13 cellular contexts compared by ENCODE assay signal in the genomic region with DNA sequence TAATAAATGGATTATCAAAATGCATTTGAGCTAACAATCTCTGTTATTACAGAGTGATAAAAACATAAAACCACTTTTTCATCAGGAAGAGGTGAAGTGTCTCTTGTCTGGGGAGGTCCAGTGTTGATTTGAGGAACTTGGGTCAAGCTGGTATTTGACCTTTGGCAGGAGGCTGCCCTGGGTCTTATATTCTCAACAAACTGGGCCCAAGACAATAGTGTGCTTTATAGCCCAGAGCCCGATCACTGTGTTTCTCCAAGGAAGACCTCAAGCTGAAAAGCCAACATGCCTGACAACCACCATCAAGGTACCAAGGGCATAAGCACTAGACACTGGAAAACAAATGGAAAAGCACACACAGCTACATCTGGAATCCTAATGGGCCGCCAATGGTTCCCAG.
"Had no signal": no experiment of that assay in that cellular context is flagged by ENCODE, and none has a peak within 500 bp of the region (broad histone marks: within the 10 kb centered on the region; RNA-seq: fewer than 3 reads in every experiment).

No MANE protein-coding gene starts in this region.

- H3K27ac Mint-ChIP-seq: activated CD8-positive, alpha-beta memory T cell treated with anti-CD3 and anti-CD28 coated beads, Interleukin-2, amount 10 ng/mL, durations not matched to agents 7 days and 5 days; activated naive CD8-positive, alpha-beta T cell treated with anti-CD3 and anti-CD28 coated beads for 36 hours; mesothelial cell of epicardium; naive B cell; progenitor cell of endocrine pancreas; stimulated activated effector memory CD8-positive, alpha-beta T cell treated with anti-CD3 and anti-CD28 coated beads, Interleukin-12 subunit alpha, Interleukin-12 subunit beta, amount 100 ng/mL, for 72 hours; T-helper 17 cell had no signal

- H3K4me1 ChIP-seq: transverse colon had no signal

- H3K36me3 ChIP-seq: transverse colon had no signal

- H3K4me3 ChIP-seq: transverse colon had no signal

- H3K9me3 Mint-ChIP-seq: activated naive CD8-positive, alpha-beta T cell treated with anti-CD3 and anti-CD28 coated beads for 36 hours; mesothelial cell of epicardium had no signal

- H3K4me3 Mint-ChIP-seq: activated CD8-positive, alpha-beta memory T cell treated with anti-CD3 and anti-CD28 coated beads, Interleukin-2, amount 10 ng/mL, durations not matched to agents 7 days and 5 days; activated naive CD8-positive, alpha-beta T cell treated with anti-CD3 and anti-CD28 coated beads for 36 hours; mesothelial cell of epicardium; naive B cell; stimulated activated effector memory CD8-positive, alpha-beta T cell treated with anti-CD3 and anti-CD28 coated beads, Interleukin-12 subunit alpha, Interleukin-12 subunit beta, amount 100 ng/mL, for 72 hours; T-helper 17 cell had no signal

- H3K27me3 Mint-ChIP-seq: activated CD8-positive, alpha-beta memory T cell treated with anti-CD3 and anti-CD28 coated beads, Interleukin-2, amount 10 ng/mL, durations not matched to agents 7 days and 5 days; activated naive CD8-positive, alpha-beta T cell treated with anti-CD3 and anti-CD28 coated beads for 36 hours; naive B cell; T-helper 17 cell had no signal

- H3K9me3 ChIP-seq: transverse colon had no signal

- DNase-seq: activated CD4-positive, CD25-positive, alpha-beta regulatory T cell; activated CD8-positive, alpha-beta memory T cell treated with anti-CD3 and anti-CD28 coated beads, Interleukin-2, amount 10 ng/mL, durations not matched to agents 7 days and 5 days; activated gamma-delta T cell treated with Interleukin-2 at 50 U/mL for 16 hours; activated naive CD8-positive, alpha-beta T cell treated with anti-CD3 and anti-CD28 coated beads for 36 hours; activated T-cell treated with anti-CD3 and anti-CD28 coated beads, Interleukin-2, amount 50 U/mL, for 48 hours; hypothalamus; naive B cell; right cardiac atrium; T-helper 17 cell; transverse colon had no signal

- ATAC-seq: activated CD8-positive, alpha-beta memory T cell treated with anti-CD3 and anti-CD28 coated beads, Interleukin-2, amount 10 ng/mL, durations not matched to agents 7 days and 5 days; right cardiac atrium; stimulated activated effector memory CD8-positive, alpha-beta T cell treated with anti-CD3 and anti-CD28 coated beads, Interleukin-12 subunit alpha, Interleukin-12 subunit beta, amount 100 ng/mL, for 72 hours; T-helper 17 cell had no signal

- H3K4me1 Mint-ChIP-seq: activated CD8-positive, alpha-beta memory T cell treated with anti-CD3 and anti-CD28 coated beads, Interleukin-2, amount 10 ng/mL, durations not matched to agents 7 days and 5 days; activated naive CD8-positive, alpha-beta T cell treated with anti-CD3 and anti-CD28 coated beads for 36 hours; naive B cell; stimulated activated effector memory CD8-positive, alpha-beta T cell treated with anti-CD3 and anti-CD28 coated beads, Interleukin-12 subunit alpha, Interleukin-12 subunit beta, amount 100 ng/mL, for 72 hours; T-helper 17 cell had no signal

- H3K36me3 Mint-ChIP-seq: activated CD8-positive, alpha-beta memory T cell treated with anti-CD3 and anti-CD28 coated beads, Interleukin-2, amount 10 ng/mL, durations not matched to agents 7 days and 5 days; activated naive CD8-positive, alpha-beta T cell treated with anti-CD3 and anti-CD28 coated beads for 36 hours; mesothelial cell of epicardium; naive B cell; stimulated activated effector memory CD8-positive, alpha-beta T cell treated with anti-CD3 and anti-CD28 coated beads, Interleukin-12 subunit alpha, Interleukin-12 subunit beta, amount 100 ng/mL, for 72 hours had no signal

- H3K27me3 ChIP-seq: transverse colon had no signal

- H3K27ac ChIP-seq: transverse colon had no signal
